Comparison of ENCODE assay signal across 9 cellular contexts in genomic region chr13:33194820-33195692, GRCh38.
DNase-seq lines count a peak whose midpoint lies in the region; ATAC-seq and TF ChIP-seq lines count a peak whose summit lies in the region.
"Had no signal": no experiment of that assay in that cellular context is flagged by ENCODE, and none has a peak within 500 bp of the region (broad histone marks: within the 10 kb centered on the region; RNA-seq: fewer than 3 reads in every experiment).

No MANE protein-coding gene starts in this region.

- TF ChIP-seq CTCF in H9 (conservative IDR thresholded peaks at IDR 0.05): no peak

- H3K27ac ChIP-seq in right cardiac atrium (ENCODE audit: low read length) (peak overlapping the region; percentile 23), H9 (ENCODE audit: insufficient read length, low read depth, low read length) (no peak overlapping the region)

- H3K4me1 ChIP-seq in right cardiac atrium (ENCODE audit: control insufficient read depth, insufficient read depth, low read length): peaks cover 14% of the 10 kb centered on the region
- H3K4me1 ChIP-seq in H9 (ENCODE audit: insufficient read depth, low read length): 0 out of 2 replicates have a peak, but pooled peaks cover 4% of the 10 kb centered on the region

- H3T11ph ChIP-seq in H9 (ENCODE audit: low read length): no peak overlapping the region

- H3K79me1 ChIP-seq in H9 (ENCODE audit: insufficient read depth, low read depth, low read length, poor library complexity, severe bottlenecking): no peaks in the 10 kb centered on the region

- H4K20me1 ChIP-seq in H9 (ENCODE audit: control insufficient read depth, insufficient read depth, insufficient read length): peaks cover 2% of the 10 kb centered on the region

- H3K4me3 Mint-ChIP-seq in H9: no peak overlapping the region

- DNase-seq in SHP77 (lab: John Stamatoyannopoulos, UW) (peak; percentile 53 to 54), right cardiac atrium (no peak), NCI-H226 (no peak), H9 (no peak), NCI-H510A (lab: John Stamatoyannopoulos, UW) (no peak), T-helper 1 cell (no peak)

- H3K56ac ChIP-seq in H9 (ENCODE audit: insufficient read length, low read depth, low read length): no peak overlapping the region

- no peaks in the 10 kb centered on the region for H3K36me3 Mint-ChIP-seq in H9 (ENCODE audit: insufficient read depth in 1 of 3, low read depth in 3 of 3)

- no peak overlapping the region for H3K18ac ChIP-seq in H9 (ENCODE audit: insufficient read length, low read depth, low read length)

- no peaks in the 10 kb centered on the region for H3K27me3 Mint-ChIP-seq in H9 (ENCODE audit: low read depth)

- H2BK20ac ChIP-seq in H9 (ENCODE audit: low read depth, low read length, poor library complexity, severe bottlenecking): no peak overlapping the region

- H3K27ac Mint-ChIP-seq in H9: no peak overlapping the region; a peak in 1 of 7 replicates

- no peaks in the 10 kb centered on the region for H3K79me2 ChIP-seq in H9 (ENCODE audit: insufficient read depth, low read length)

- no peak overlapping the region for H3K23ac ChIP-seq in H9 (ENCODE audit: insufficient read length, low read depth, low read length)

- H4K5ac ChIP-seq in H9 (ENCODE audit: insufficient read length, low read depth, low read length): no peak overlapping the region

- ATAC-seq in GM18868 (IDR thresholded peaks at IDR 0.05; ENCODE audit: unreplicated experiment) (peak; percentile 83), HG02798 (IDR thresholded peaks at IDR 0.05; ENCODE audit: poor library complexity, unreplicated experiment) (peak; percentile 89), right cardiac atrium (peak; percentile 58 to 64)

- no peak overlapping the region for H2AK5ac ChIP-seq in H9 (ENCODE audit: insufficient read length, low read length)

- H2AFZ ChIP-seq in H9 (ENCODE audit: low read length): no peak overlapping the region

- H3K14ac ChIP-seq in H9 (ENCODE audit: insufficient read depth, low read length): no peak overlapping the region

- no peak overlapping the region for H2BK5ac ChIP-seq in H9 (ENCODE audit: insufficient read length, low read length)

- H3K4ac ChIP-seq in H9 (ENCODE audit: low read depth, low read length): no peak overlapping the region

- H4K91ac ChIP-seq in H9 (ENCODE audit: insufficient read length, low read depth, low read length): no peak overlapping the region

- H3K23me2 ChIP-seq in H9 (ENCODE audit: insufficient read length, low read depth, low read length, poor library complexity, severe bottlenecking): no peaks in the 10 kb centered on the region

- H3K9me3 ChIP-seq in right cardiac atrium (ENCODE audit: control insufficient read depth, low read length) (no peaks in the 10 kb centered on the region), H9 (ENCODE audit: control insufficient read depth, low read depth, low read length) (no peaks in the 10 kb centered on the region)

- H3K9me3 Mint-ChIP-seq in H9: no peaks in the 10 kb centered on the region

- no peak overlapping the region for H3K9ac ChIP-seq in H9 (ENCODE audit: extremely low read depth, insufficient read length, low read length)

- H4K8ac ChIP-seq in H9 (replicated peaks; ENCODE audit: insufficient read length, low read depth, low read length): no peak overlapping the region

- H2BK12ac ChIP-seq in H9 (ENCODE audit: insufficient read length, low read depth, low read length): no peak overlapping the region

- H3K27me3 ChIP-seq in right cardiac atrium (ENCODE audit: control insufficient read depth, insufficient read depth) (no peaks in the 10 kb centered on the region), H9 (ENCODE audit: insufficient read depth, low read length) (no peaks in the 10 kb centered on the region)

- peaks cover 18 to 28% of the 10 kb centered on the region in 2 experiments for H3K4me1 Mint-ChIP-seq in H9

- WGBS in right cardiac atrium: 26% methylated on average over 8 of the region's 8 CpGs
- no CpG with 5 or more reads among the region's 8 CpGs for WGBS in H9 (ENCODE audit: extremely low coverage, insufficient read length, low lambda C conversion rate)

- intact Hi-C loops in right cardiac atrium (cut with DNase I): no loop called here

- no peak overlapping the region for H2BK120ac ChIP-seq in H9 (ENCODE audit: low read depth, low read length, poor library complexity, severe bottlenecking)

- no peak overlapping the region for H3K4me3 ChIP-seq in right cardiac atrium (ENCODE audit: low read length)
- H3K4me3 ChIP-seq: skin epidermis had no signal

- no peak overlapping the region for H2BK15ac ChIP-seq in H9 (ENCODE audit: low read depth, low read length)

- no peak overlapping the region for H3K4me2 ChIP-seq in H9 (ENCODE audit: insufficient read depth, insufficient read length, low read length)

Comparison
In these comparisons a context has a peak if more than half of its experiments do, and no peak if none do; other contexts are left out.
1. DNase-seq: peak in SHP77 (2 of 2); none in right cardiac atrium (0 of 3), NCI-H226 (single experiment), H9 (single experiment), NCI-H510A (single experiment) and T-helper 1 cell (0 of 5).
2. Peak in every context shown above with its lines, with median percentiles within 50 percentile points of each other: ATAC-seq.